In genomic region chr5:125491986-125492385, GRCh38 we compare ENCODE assay signal across 25 cellular contexts.
A peak's percentile ranks its signal among the peaks of the same experiment; 100 is the strongest.
DNase-seq lines count a peak whose midpoint lies in the region; ATAC-seq and TF ChIP-seq lines count a peak whose summit lies in the region.
"Had no signal": no experiment of that assay in that cellular context is flagged by ENCODE, and none has a peak within 500 bp of the region (broad histone marks: within the 10 kb centered on the region; RNA-seq: fewer than 3 reads in every experiment).

No MANE protein-coding gene starts in this region.

- H3K27me3 Mint-ChIP-seq in WTC11 (ENCODE audit: low read depth) (no peaks in the 10 kb centered on the region), T-cell (no peaks in the 10 kb centered on the region)
- H3K27me3 Mint-ChIP-seq: activated CD8-positive, alpha-beta T cell treated with anti-CD3 and anti-CD28 coated beads for 36 hours; naive thymus-derived CD4-positive, alpha-beta T cell had no signal

- POLR2A ChIA-PET in WTC11 (lab: Charles Lee): no interaction called here
- POLR2A ChIA-PET in T-cell (lab: Charles Lee): no interaction called here

- H3K9me3 ChIP-seq in HUES6 (ENCODE audit: control insufficient read depth, insufficient read depth, low read depth, low read length) (peaks cover 8% of the 10 kb centered on the region; the same call in 1 of the 2 replicates), osteoblast (ENCODE audit: low read depth, low read length) (no peaks in the 10 kb centered on the region)
- H3K9me3 ChIP-seq: gastroesophageal sphincter, right lobe of liver had no signal

- H3K36me3 Mint-ChIP-seq in WTC11: peaks cover 21% of the 10 kb centered on the region
- no peaks in the 10 kb centered on the region for H3K36me3 Mint-ChIP-seq in T-cell
- H3K36me3 Mint-ChIP-seq: naive thymus-derived CD4-positive, alpha-beta T cell had no signal

- H3K4me1 Mint-ChIP-seq in WTC11: peaks cover 30% of the 10 kb centered on the region
- no peaks in the 10 kb centered on the region for H3K4me1 Mint-ChIP-seq in T-cell
- H3K4me1 Mint-ChIP-seq: naive thymus-derived CD4-positive, alpha-beta T cell had no signal

- no peak overlapping the region for H3K4me3 Mint-ChIP-seq in WTC11
- H3K4me3 Mint-ChIP-seq in T-cell: no peak overlapping the region
- H3K4me3 Mint-ChIP-seq: activated CD8-positive, alpha-beta T cell treated with anti-CD3 and anti-CD28 coated beads for 36 hours; naive thymus-derived CD4-positive, alpha-beta T cell had no signal

- CTCF ChIA-PET in WTC11 (lab: Charles Lee) (no interaction called here), T-cell (lab: Charles Lee) (no interaction called here)

- H2AFZ ChIP-seq in osteoblast (ENCODE audit: low read length): peak overlapping the region; percentile 86
- H2AFZ ChIP-seq: parathyroid adenoma had no signal

- peak overlapping the region; percentile 78 for H3K4me2 ChIP-seq in osteoblast (ENCODE audit: insufficient read depth, low read length)

- H3K4me3 ChIP-seq in HUES6 (ENCODE audit: low read depth, low read length) (peak overlapping the region; percentile 5; the same call in 1 of the 2 replicates), osteoblast (ENCODE audit: insufficient read depth, low read length) (peak overlapping the region; percentile 56)
- H3K4me3 ChIP-seq: gastroesophageal sphincter, right lobe of liver had no signal

- peaks cover 11% of the 10 kb centered on the region for H3K4me1 ChIP-seq in HUES6 (ENCODE audit: control insufficient read depth, insufficient read depth, low read length)
- H3K4me1 ChIP-seq in foreskin keratinocyte: peaks cover 7% of the 10 kb centered on the region
- H3K4me1 ChIP-seq in osteoblast (ENCODE audit: insufficient read depth, low read length): peaks cover 9% of the 10 kb centered on the region
- H3K4me1 ChIP-seq: parathyroid adenoma, right lobe of liver had no signal

- no peak for TF ChIP-seq CTCF in WTC11 (IDR thresholded peaks at IDR 0.05)
- TF ChIP-seq CTCF in foreskin keratinocyte (conservative IDR thresholded peaks at IDR 0.05): no peak
- TF ChIP-seq CTCF in osteoblast (IDR thresholded peaks at IDR 0.05; ENCODE audit: extremely low read depth, low read depth, low read length): no peak

- ATAC-seq in WTC11 (peak; percentile 82), foreskin keratinocyte (peak; percentile 33), T-cell (replicated peaks in 1 of 4) (no peak)
- ATAC-seq: activated CD4-positive, CD25-positive, alpha-beta regulatory T cell treated with anti-CD3 and anti-CD28 coated beads, Interleukin-2, amount 50 U/mL, for 24 hours; activated CD8-positive, alpha-beta T cell treated with anti-CD3 and anti-CD28 coated beads for 36 hours; gastroesophageal sphincter; naive thymus-derived CD4-positive, alpha-beta T cell; right lobe of liver had no signal

- H3K9me3 Mint-ChIP-seq in WTC11 (peaks cover 30% of the 10 kb centered on the region), T-cell (peaks cover 0 to 13% (median 5%) of the 10 kb centered on the region in 3 donors)
- H3K9me3 Mint-ChIP-seq: activated CD8-positive, alpha-beta T cell treated with anti-CD3 and anti-CD28 coated beads for 36 hours had no signal

- no peaks in the 10 kb centered on the region for H4K20me1 ChIP-seq in osteoblast (ENCODE audit: insufficient read depth, low read length)

- no peaks in the 10 kb centered on the region for H3K79me2 ChIP-seq in osteoblast (ENCODE audit: insufficient read depth, low read length)
- H3K79me2 ChIP-seq: parathyroid adenoma had no signal

- H3K36me3 ChIP-seq in HUES6 (ENCODE audit: control insufficient read depth, insufficient read depth, low read length) (no peaks in the 10 kb centered on the region), osteoblast (ENCODE audit: insufficient read depth, low read length) (no peaks in the 10 kb centered on the region)
- H3K36me3 ChIP-seq: gastroesophageal sphincter, right lobe of liver had no signal

- no peak overlapping the region for H3K27ac Mint-ChIP-seq in WTC11
- H3K27ac Mint-ChIP-seq in T-cell: no peak overlapping the region
- H3K27ac Mint-ChIP-seq: activated CD8-positive, alpha-beta T cell treated with anti-CD3 and anti-CD28 coated beads for 36 hours; naive thymus-derived CD4-positive, alpha-beta T cell had no signal

- DNase-seq in WTC11 (ENCODE audit: low spot score) (no peak), foreskin keratinocyte (peak in 1 of 2 donors; percentile 31), osteoblast (ENCODE audit: insufficient read length, low spot score, missing footprints) (no peak), LoVo (ENCODE audit: low spot score) (no peak), activated gamma-delta T cell treated with Interleukin-2 at 50 U/mL for 16 hours (no peak), T-cell (no peak)
- DNase-seq in stimulated activated CD4-positive, alpha-beta T cell treated with anti-CD3 and anti-CD28 coated beads, Interleukin-15, amount 100 ng/mL, for 24 hours: no peak
- DNase-seq: activated CD8-positive, alpha-beta T cell treated with anti-CD3 and anti-CD28 coated beads for 36 hours; activated naive CD4-positive, alpha-beta T cell; activated T-cell treated with anti-CD3 and anti-CD28 coated beads, Interleukin-2, amount 50 U/mL, for 1 hour; central memory CD4-positive, alpha-beta T cell; HCEC 1CT; naive thymus-derived CD4-positive, alpha-beta T cell; NCI-H146; NCI-H2171 treated with DMSO at 0.1 percent for 48 hours; NCI-H526 treated with DMSO at 0.1 percent for 48 hours; OCI-M1; right lobe of liver; SHP77; substantia nigra had no signal

- H3K27ac ChIP-seq in HUES6 (ENCODE audit: low read depth, low read length): no peak overlapping the region
- peak overlapping the region; percentile 55 for H3K27ac ChIP-seq in foreskin keratinocyte
- H3K27ac ChIP-seq in osteoblast (ENCODE audit: low read depth, low read length): no peak overlapping the region
- H3K27ac ChIP-seq: epithelial cell of prostate, gastroesophageal sphincter, parathyroid adenoma, right lobe of liver had no signal

- H3K27me3 ChIP-seq in HUES6 (ENCODE audit: control insufficient read depth, insufficient read depth, low read length) (no peaks in the 10 kb centered on the region), foreskin keratinocyte (no peaks in the 10 kb centered on the region), osteoblast (ENCODE audit: insufficient read depth, low read length) (no peaks in the 10 kb centered on the region)
- H3K27me3 ChIP-seq: gastroesophageal sphincter, right lobe of liver had no signal

- H3K9ac ChIP-seq in HUES6 (ENCODE audit: low read length): no peak overlapping the region
- H3K9ac ChIP-seq: parathyroid adenoma had no signal

TF ChIP-seq in WTC11, 78 proteins besides CTCF, POLR2A, EP300 and RAD21 (continues in another document):
- TF ChIP-seq ZNF396 (CRISPR knock-in tag; IDR thresholded peaks at IDR 0.05; ENCODE audit: borderline replicate concordance) (no peak), PREB (CRISPR knock-in tag; IDR thresholded peaks at IDR 0.05; ENCODE audit: borderline replicate concordance) (no peak), GRHL2 (CRISPR knock-in tag; IDR thresholded peaks at IDR 0.05; ENCODE audit: insufficient replicate concordance, severe bottlenecking) (no peak), ZNF425 (CRISPR knock-in tag; conservative IDR thresholded peaks at IDR 0.05) (no peak), NR1H2 (CRISPR knock-in tag; IDR thresholded peaks at IDR 0.05) (no peak), MXD4 (CRISPR knock-in tag; IDR thresholded peaks at IDR 0.05; ENCODE audit: borderline replicate concordance) (no peak)
- TF ChIP-seq, protein P1, sequence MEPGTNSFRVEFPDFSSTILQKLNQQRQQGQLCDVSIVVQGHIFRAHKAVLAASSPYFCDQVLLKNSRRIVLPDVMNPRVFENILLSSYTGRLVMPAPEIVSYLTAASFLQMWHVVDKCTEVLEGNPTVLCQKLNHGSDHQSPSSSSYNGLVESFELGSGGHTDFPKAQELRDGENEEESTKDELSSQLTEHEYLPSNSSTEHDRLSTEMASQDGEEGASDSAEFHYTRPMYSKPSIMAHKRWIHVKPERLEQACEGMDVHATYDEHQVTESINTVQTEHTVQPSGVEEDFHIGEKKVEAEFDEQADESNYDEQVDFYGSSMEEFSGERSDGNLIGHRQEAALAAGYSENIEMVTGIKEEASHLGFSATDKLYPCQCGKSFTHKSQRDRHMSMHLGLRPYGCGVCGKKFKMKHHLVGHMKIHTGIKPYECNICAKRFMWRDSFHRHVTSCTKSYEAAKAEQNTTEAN (CRISPR knock-in tag; IDR thresholded peaks at IDR 0.05): no peak
- TF ChIP-seq, protein P2, sequence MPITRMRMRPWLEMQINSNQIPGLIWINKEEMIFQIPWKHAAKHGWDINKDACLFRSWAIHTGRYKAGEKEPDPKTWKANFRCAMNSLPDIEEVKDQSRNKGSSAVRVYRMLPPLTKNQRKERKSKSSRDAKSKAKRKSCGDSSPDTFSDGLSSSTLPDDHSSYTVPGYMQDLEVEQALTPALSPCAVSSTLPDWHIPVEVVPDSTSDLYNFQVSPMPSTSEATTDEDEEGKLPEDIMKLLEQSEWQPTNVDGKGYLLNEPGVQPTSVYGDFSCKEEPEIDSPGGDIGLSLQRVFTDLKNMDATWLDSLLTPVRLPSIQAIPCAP (CRISPR knock-in tag; IDR thresholded peaks at IDR 0.05): no peak

Comparison
In these comparisons a context has a peak if more than half of its experiments do, and no peak if none do; other contexts are left out.
1. ATAC-seq: peak in WTC11 (single experiment) and foreskin keratinocyte (single experiment); none in T-cell (0 of 4).